In genomic region chr7:18356195-18356645, GRCh38 we compare ENCODE assay signal across 8 cellular contexts.
DNase-seq lines count a peak whose midpoint lies in the region; ATAC-seq and TF ChIP-seq lines count a peak whose summit lies in the region.

No MANE protein-coding gene starts in this region.

- TF ChIP-seq CTCF in epithelial cell of proximal tubule (conservative IDR thresholded peaks at IDR 0.05; ENCODE audit: low read depth, low read length) = peak; percentile 69

- POLR2A ChIA-PET in naive thymus-derived CD8-positive, alpha-beta T cell (lab: Charles Lee) = no interaction called here

- CTCF ChIA-PET in activated naive CD4-positive, alpha-beta T cell treated with anti-CD3 and anti-CD28 coated beads for 36 hours (lab: Charles Lee) = interaction anchor here (0.6 to 0.9 kb wide), 3 partner anchors 32 to 253 kb away, joined by 3 to 4 read pairs (median 3); no protein-coding TSS in a partner anchor
- CTCF ChIA-PET in activated naive CD4-positive, alpha-beta T cell treated with anti-CD3 and anti-CD28 coated beads, Interleukin-2, amount 10 ng/mL, durations not matched to agents 7 days and 5 days (lab: Charles Lee) = interaction anchor here (1.0 to 1.1 kb wide), 2 partner anchors 9 to 12 kb away, joined by 3 to 4 read pairs; no protein-coding TSS in a partner anchor

- intact Hi-C loops in activated naive CD4-positive, alpha-beta T cell treated with anti-CD3 and anti-CD28 coated beads for 36 hours (cut with micrococcal nuclease) = loop anchor here (1.0 to 2.0 kb wide), 2 partner anchors 215 to 1309 kb away; no protein-coding TSS in a partner anchor

- no peak overlapping the region for H3K4me3 Mint-ChIP-seq in activated naive CD4-positive, alpha-beta T cell treated with anti-CD3 and anti-CD28 coated beads for 36 hours
- peak overlapping the region in 8 of 10 donors; percentile 8 to 74 (median 40) for H3K4me3 Mint-ChIP-seq in naive thymus-derived CD8-positive, alpha-beta T cell
- H3K4me3 Mint-ChIP-seq in activated naive CD4-positive, alpha-beta T cell treated with anti-CD3 and anti-CD28 coated beads, Interleukin-2, amount 10 ng/mL, durations not matched to agents 7 days and 5 days = no peak overlapping the region

- H3K4me3 ChIP-seq in Jurkat, Clone E6-1 (ENCODE audit: low read length) = no peak overlapping the region
- no peak overlapping the region for H3K4me3 ChIP-seq in epithelial cell of proximal tubule (ENCODE audit: low read depth, low read length)

- no peaks in the 10 kb centered on the region for H3K36me3 Mint-ChIP-seq in activated naive CD4-positive, alpha-beta T cell treated with anti-CD3 and anti-CD28 coated beads, Interleukin-2, amount 50 U/mL, for 72 hours
- H3K36me3 Mint-ChIP-seq in activated naive CD4-positive, alpha-beta T cell treated with anti-CD3 and anti-CD28 coated beads for 36 hours (ENCODE audit: low read depth) = no peaks in the 10 kb centered on the region
- H3K36me3 Mint-ChIP-seq in naive thymus-derived CD8-positive, alpha-beta T cell = peaks cover 0 to 1% (median 0%) of the 10 kb centered on the region in 3 donors
- H3K36me3 Mint-ChIP-seq in activated naive CD4-positive, alpha-beta T cell treated with anti-CD3 and anti-CD28 coated beads, Interleukin-2, amount 10 ng/mL, durations not matched to agents 7 days and 5 days = no peaks in the 10 kb centered on the region

- H3K9me3 Mint-ChIP-seq in activated naive CD4-positive, alpha-beta T cell treated with anti-CD3 and anti-CD28 coated beads, Interleukin-2, amount 50 U/mL, for 72 hours = no peaks in the 10 kb centered on the region
- no peaks in the 10 kb centered on the region for H3K9me3 Mint-ChIP-seq in activated naive CD4-positive, alpha-beta T cell treated with anti-CD3 and anti-CD28 coated beads for 36 hours
- no peaks in the 10 kb centered on the region for H3K9me3 Mint-ChIP-seq in naive thymus-derived CD8-positive, alpha-beta T cell
- H3K9me3 Mint-ChIP-seq in activated naive CD4-positive, alpha-beta T cell treated with anti-CD3 and anti-CD28 coated beads, Interleukin-2, amount 10 ng/mL, durations not matched to agents 7 days and 5 days = no peaks in the 10 kb centered on the region

- peaks cover 2% of the 10 kb centered on the region for H3K27me3 Mint-ChIP-seq in activated naive CD4-positive, alpha-beta T cell treated with anti-CD3 and anti-CD28 coated beads for 36 hours (ENCODE audit: low read depth)
- H3K27me3 Mint-ChIP-seq in naive thymus-derived CD8-positive, alpha-beta T cell = peaks cover 0 to 1% (median 0%) of the 10 kb centered on the region in 5 donors
- peaks cover 9% of the 10 kb centered on the region for H3K27me3 Mint-ChIP-seq in activated naive CD4-positive, alpha-beta T cell treated with anti-CD3 and anti-CD28 coated beads, Interleukin-2, amount 10 ng/mL, durations not matched to agents 7 days and 5 days

- ATAC-seq in activated naive CD4-positive, alpha-beta T cell treated with anti-CD3 and anti-CD28 coated beads, Interleukin-2, amount 50 U/mL, for 72 hours = peak; percentile 24 to 31
- peak in 1 of 2 donors; percentile 25 for ATAC-seq in naive thymus-derived CD8-positive, alpha-beta T cell
- ATAC-seq in HG02981 (IDR thresholded peaks at IDR 0.05; ENCODE audit: unreplicated experiment) = no peak

- H3K27ac Mint-ChIP-seq in activated naive CD4-positive, alpha-beta T cell treated with anti-CD3 and anti-CD28 coated beads, Interleukin-2, amount 50 U/mL, for 72 hours = no peak overlapping the region
- no peak overlapping the region for H3K27ac Mint-ChIP-seq in activated naive CD4-positive, alpha-beta T cell treated with anti-CD3 and anti-CD28 coated beads for 36 hours
- no peak overlapping the region for H3K27ac Mint-ChIP-seq in naive thymus-derived CD8-positive, alpha-beta T cell
- H3K27ac Mint-ChIP-seq in activated naive CD4-positive, alpha-beta T cell treated with anti-CD3 and anti-CD28 coated beads, Interleukin-2, amount 10 ng/mL, durations not matched to agents 7 days and 5 days = no peak overlapping the region

- DNase-seq in activated naive CD4-positive, alpha-beta T cell treated with anti-CD3 and anti-CD28 coated beads, Interleukin-2, amount 50 U/mL, for 72 hours (ENCODE audit: low spot score in 2 of 2) = no peak
- DNase-seq in activated naive CD4-positive, alpha-beta T cell treated with anti-CD3 and anti-CD28 coated beads for 36 hours = no peak
- DNase-seq in Jurkat, Clone E6-1 (ENCODE audit: low read depth, low spot score) = peak; percentile 32
- DNase-seq in SK-N-DZ (ENCODE audit: low spot score) (peak; percentile 45), epithelial cell of proximal tubule (ENCODE audit: low read depth) (no peak)
- peak in 3 of 10 donors; percentile 17 to 27 (median 19) for DNase-seq in naive thymus-derived CD8-positive, alpha-beta T cell
- DNase-seq in activated naive CD4-positive, alpha-beta T cell treated with anti-CD3 and anti-CD28 coated beads, Interleukin-2, amount 10 ng/mL, durations not matched to agents 7 days and 5 days = no peak

- peaks cover 3% of the 10 kb centered on the region for H3K4me1 Mint-ChIP-seq in activated naive CD4-positive, alpha-beta T cell treated with anti-CD3 and anti-CD28 coated beads for 36 hours (ENCODE audit: low read depth)
- peaks cover 0 to 8% (median 0%) of the 10 kb centered on the region in 4 donors for H3K4me1 Mint-ChIP-seq in naive thymus-derived CD8-positive, alpha-beta T cell
- peaks cover 7% of the 10 kb centered on the region for H3K4me1 Mint-ChIP-seq in activated naive CD4-positive, alpha-beta T cell treated with anti-CD3 and anti-CD28 coated beads, Interleukin-2, amount 10 ng/mL, durations not matched to agents 7 days and 5 days

Comparison
In these comparisons a context has a peak if more than half of its experiments do, and no peak if none do; other contexts are left out.
1. DNase-seq: peak in Jurkat, Clone E6-1 (single experiment) and SK-N-DZ (single experiment); none in activated naive CD4-positive, alpha-beta T cell treated with anti-CD3 and anti-CD28 coated beads, Interleukin-2, amount 50 U/mL, for 72 hours (0 of 2), activated naive CD4-positive, alpha-beta T cell treated with anti-CD3 and anti-CD28 coated beads for 36 hours (single experiment), epithelial cell of proximal tubule (single experiment) and activated naive CD4-positive, alpha-beta T cell treated with anti-CD3 and anti-CD28 coated beads, Interleukin-2, amount 10 ng/mL, durations not matched to agents 7 days and 5 days (single experiment).
2. H3K4me3 Mint-ChIP-seq: peak in naive thymus-derived CD8-positive, alpha-beta T cell (8 of 10); none in activated naive CD4-positive, alpha-beta T cell treated with anti-CD3 and anti-CD28 coated beads for 36 hours (single experiment) and activated naive CD4-positive, alpha-beta T cell treated with anti-CD3 and anti-CD28 coated beads, Interleukin-2, amount 10 ng/mL, durations not matched to agents 7 days and 5 days (single experiment).